Comparison of ENCODE assay signal across 8 cellular contexts in the genomic region with DNA sequence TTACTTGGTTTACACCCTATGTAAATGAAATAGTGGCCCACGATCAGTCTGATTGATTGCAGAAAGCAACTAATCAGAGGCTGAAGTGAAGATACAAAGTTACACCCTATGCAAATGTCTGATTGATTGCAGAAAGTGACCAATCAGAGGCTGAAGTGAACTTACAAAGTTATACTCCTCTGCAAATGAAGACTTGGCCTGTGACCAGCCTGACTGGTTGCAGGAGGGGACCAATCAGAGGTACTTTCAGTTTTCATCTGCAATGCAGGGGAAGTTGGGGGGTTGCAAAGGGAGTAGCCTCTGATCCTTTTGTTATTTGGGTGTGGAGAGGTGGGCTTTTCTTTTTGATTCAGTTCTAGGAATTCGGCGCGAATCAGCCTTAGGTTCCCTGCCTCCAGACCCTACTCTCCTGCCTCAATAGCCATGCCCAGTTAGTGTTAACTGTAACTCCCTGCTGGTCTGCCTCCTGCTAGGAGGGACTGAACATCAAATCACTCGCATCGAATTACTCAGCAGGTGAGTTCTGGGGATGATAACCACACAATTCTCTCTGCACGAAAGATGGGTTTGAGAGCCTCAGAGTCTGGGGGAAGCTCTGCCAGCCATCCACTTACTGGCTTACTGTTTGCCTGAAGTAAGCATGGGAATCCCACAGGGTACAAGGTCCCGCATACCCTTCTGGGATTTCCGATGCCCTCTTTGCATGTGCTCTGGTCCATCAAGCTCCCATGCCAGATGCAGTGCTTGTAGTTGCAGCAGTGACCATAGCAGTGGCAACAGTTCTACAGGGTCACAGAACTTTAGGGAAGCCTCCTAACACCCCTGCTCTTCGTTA. TPM values are rescaled to one million over a fixed set of nuclear protein-coding genes. Genes with fewer than 3 reads are reported as not detected.
DNase-seq lines count a peak whose midpoint lies in the region; ATAC-seq and TF ChIP-seq lines count a peak whose summit lies in the region.

No MANE protein-coding gene starts in this region.

- H3K27ac Mint-ChIP-seq in activated T-cell treated with anti-CD3 and anti-CD28 coated beads, Interleukin-2, amount 50 U/mL, for 24 hours: peak overlapping the region; percentile 5
- no peak overlapping the region for H3K27ac Mint-ChIP-seq in chondrocyte (ENCODE audit: unreplicated experiment)

- H3K27me3 ChIP-seq in gastrocnemius medialis: no peaks in the 10 kb centered on the region

- ATAC-seq in gastrocnemius medialis: no peak
- ATAC-seq in GM19455 (IDR thresholded peaks at IDR 0.05; ENCODE audit: unreplicated experiment): no peak

- DNase-seq in activated T-cell treated with anti-CD3 and anti-CD28 coated beads, Interleukin-2, amount 50 U/mL, for 24 hours: no peak
- DNase-seq in activated T-cell treated with anti-CD3 and anti-CD28 coated beads for 4 hours (no peak), OCI-M1 (lab: John Stamatoyannopoulos, UW) (peak; percentile 96), epithelial cell of esophagus (ENCODE audit: low read depth) (peak; percentile 43), gastrocnemius medialis (no peak), globus pallidus (ENCODE audit: low spot score) (no peak), chondrocyte (ENCODE audit: low spot score) (no peak)

- H3K4me3 Mint-ChIP-seq in activated T-cell treated with anti-CD3 and anti-CD28 coated beads, Interleukin-2, amount 50 U/mL, for 24 hours: peak overlapping the region; percentile 60
- no peak overlapping the region for H3K4me3 Mint-ChIP-seq in chondrocyte (ENCODE audit: unreplicated experiment)

- TF ChIP-seq CTCF in epithelial cell of esophagus (IDR thresholded peaks at IDR 0.05; ENCODE audit: insufficient read depth, low read depth, low read length, missing control alignments) (no peak), gastrocnemius medialis (IDR thresholded peaks at IDR 0.05 in 4 of 5, conservative IDR thresholded peaks at IDR 0.05 in 1 of 5) (no peak), chondrocyte (IDR thresholded peaks at IDR 0.05) (no peak)

- TF ChIP-seq POLR2A in gastrocnemius medialis (IDR thresholded peaks at IDR 0.05): no peak

- no peaks in the 10 kb centered on the region for H3K36me3 Mint-ChIP-seq in activated T-cell treated with anti-CD3 and anti-CD28 coated beads, Interleukin-2, amount 50 U/mL, for 24 hours (ENCODE audit: low read depth)
- no peaks in the 10 kb centered on the region for H3K36me3 Mint-ChIP-seq in chondrocyte (ENCODE audit: low read depth)

- H3K4me3 ChIP-seq in epithelial cell of esophagus (ENCODE audit: low read length) (no peak overlapping the region), gastrocnemius medialis (peak overlapping the region in 3 of 4 donors; percentile 2 to 14 (median 12))

- H3K36me3 ChIP-seq in gastrocnemius medialis: no peaks in the 10 kb centered on the region

- intact Hi-C loops in gastrocnemius medialis (cut with DNase I; ENCODE audit: low total_unique reads): no loop called here

- H3K27ac ChIP-seq in gastrocnemius medialis: no peak overlapping the region

- peaks cover 16% of the 10 kb centered on the region for H3K4me1 Mint-ChIP-seq in activated T-cell treated with anti-CD3 and anti-CD28 coated beads, Interleukin-2, amount 50 U/mL, for 24 hours (ENCODE audit: low read depth)
- no peaks in the 10 kb centered on the region for H3K4me1 Mint-ChIP-seq in chondrocyte (ENCODE audit: low read depth)

- in situ Hi-C loops in gastrocnemius medialis (cut with MboI; ENCODE audit: low sequenced_read_pairs in 4 of 4): no loop called here

- H3K9me3 ChIP-seq in gastrocnemius medialis: no peaks in the 10 kb centered on the region

- no peaks in the 10 kb centered on the region for H3K27me3 Mint-ChIP-seq in activated T-cell treated with anti-CD3 and anti-CD28 coated beads, Interleukin-2, amount 50 U/mL, for 24 hours
- no peaks in the 10 kb centered on the region for H3K27me3 Mint-ChIP-seq in chondrocyte (ENCODE audit: low read depth)

- no peaks in the 10 kb centered on the region for H3K9me3 Mint-ChIP-seq in activated T-cell treated with anti-CD3 and anti-CD28 coated beads, Interleukin-2, amount 50 U/mL, for 24 hours
- H3K9me3 Mint-ChIP-seq in chondrocyte (ENCODE audit: low read depth): no peaks in the 10 kb centered on the region

- peaks cover 0 to 5% of the 10 kb centered on the region in 2 donors for H3K4me1 ChIP-seq in gastrocnemius medialis

RNA-seq across cellular contexts. Expression of gene ARL11, which starts 7.5 kb away (rescaled TPM):
- total RNA-seq in gastrocnemius medialis (under 1 TPM; 0.10 to 0.20 (median 0.12) TPM), chondrocyte (not detected in 3 replicates)

RNA-seq across cellular contexts. Expression of gene RCBTB1, which starts 50.5 kb away (rescaled TPM):
- total RNA-seq in gastrocnemius medialis (10 to 100 TPM in 1 of 4 donors, 1 to 10 TPM in 3; 5.3 to 14.4 (median 5.7) TPM), chondrocyte (20.1 to 21.3 TPM (median 20.6 TPM) in 3 replicates)

RNA-seq across cellular contexts. Expression of gene EBPL, which starts 55.5 kb away (rescaled TPM):
- 10 to 100 TPM in 1 of 4 donors, 1 to 10 TPM in 3; 3.8 to 11.0 (median 8.8) TPM for total RNA-seq in gastrocnemius medialis
- total RNA-seq in chondrocyte: 22.9 to 27.3 TPM (median 23.8 TPM) in 3 replicates

Comparison
In these comparisons a context has a peak if more than half of its experiments do, and no peak if none do; other contexts are left out.
1. DNase-seq: peak in OCI-M1 (single experiment) and epithelial cell of esophagus (single experiment); none in activated T-cell treated with anti-CD3 and anti-CD28 coated beads, Interleukin-2, amount 50 U/mL, for 24 hours (single experiment), activated T-cell treated with anti-CD3 and anti-CD28 coated beads for 4 hours (single experiment), gastrocnemius medialis (0 of 2), globus pallidus (single experiment) and chondrocyte (single experiment).